8 cellular contexts compared by ENCODE assay signal in the genomic region with DNA sequence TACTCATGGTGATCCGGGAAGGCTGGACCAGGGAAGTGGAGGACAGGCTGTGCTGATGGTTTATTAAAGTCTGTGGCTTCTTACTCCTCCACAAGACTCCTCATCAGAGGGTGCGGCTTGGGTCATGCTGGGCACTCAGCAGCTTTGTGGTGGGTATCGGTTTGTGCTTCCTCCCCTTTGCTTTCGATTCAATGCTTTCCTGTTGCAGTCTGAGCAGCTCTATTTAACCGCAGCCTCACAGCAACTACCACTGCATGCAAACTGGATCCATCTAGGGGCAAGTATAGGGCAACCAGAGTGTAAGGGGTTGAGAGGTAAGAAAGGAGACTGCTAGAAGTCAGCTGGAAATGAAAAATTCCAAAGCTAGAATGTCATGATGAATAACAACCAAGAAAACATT.
DNase-seq lines count a peak whose midpoint lies in the region; ATAC-seq and TF ChIP-seq lines count a peak whose summit lies in the region.
"Not testable (repeated sequence)": the region's sequence is repeated elsewhere in the genome, so short reads cannot be mapped to it uniquely, and the experiment has no call there.

No MANE protein-coding gene starts in this region.

- not testable (repeated sequence) for H3K4me1 Mint-ChIP-seq in WTC11

- not testable (repeated sequence) for H3K36me3 ChIP-seq in heart right ventricle, gastrocnemius medialis

- CTCF ChIA-PET in WTC11 (lab: Charles Lee) = not testable (repeated sequence)

- not testable (repeated sequence) for H3K27ac ChIP-seq in heart right ventricle, gastrocnemius medialis

- H3K4me1 ChIP-seq in heart right ventricle, gastrocnemius medialis: not testable (repeated sequence)

- not testable (repeated sequence) for H3K9me3 Mint-ChIP-seq in WTC11

- not testable (repeated sequence) for TF ChIP-seq POLR2A in gastrocnemius medialis (IDR thresholded peaks at IDR 0.05)

- H3K4me3 Mint-ChIP-seq in WTC11 = not testable (repeated sequence)

- H3K27me3 Mint-ChIP-seq in WTC11 (ENCODE audit: low read depth) = not testable (repeated sequence)

- POLR2A ChIA-PET in WTC11 (lab: Charles Lee) = not testable (repeated sequence)

- intact Hi-C loops in heart right ventricle (cut with DNase I); gastrocnemius medialis (cut with DNase I; ENCODE audit: low total_unique reads): not testable (repeated sequence)

- in situ Hi-C loops in gastrocnemius medialis (cut with MboI; ENCODE audit: low sequenced_read_pairs in 4 of 4) = not testable (repeated sequence)

- not testable (repeated sequence) for H3K4me3 ChIP-seq in heart right ventricle, gastrocnemius medialis

- ATAC-seq in GM18502 (IDR thresholded peaks at IDR 0.05; ENCODE audit: poor library complexity, unreplicated experiment) = peak; percentile 98
- peak; percentile 97 for ATAC-seq in GM19351 (IDR thresholded peaks at IDR 0.05; ENCODE audit: unreplicated experiment)
- ATAC-seq in GM21619 (IDR thresholded peaks at IDR 0.05; ENCODE audit: unreplicated experiment) = peak; percentile 98
- peak; percentile 95 for ATAC-seq in HG02938 (IDR thresholded peaks at IDR 0.05; ENCODE audit: unreplicated experiment)
- peak; percentile 97 for ATAC-seq in HG03342 (IDR thresholded peaks at IDR 0.05; ENCODE audit: unreplicated experiment)
- ATAC-seq in WTC11 = peak; percentile 43
- peak; percentile 49 to 78 (median 58) for ATAC-seq in heart right ventricle
- ATAC-seq in gastrocnemius medialis = peak; percentile 18 to 45

- H3K9me3 ChIP-seq in heart right ventricle, gastrocnemius medialis: not testable (repeated sequence)

- TF ChIP-seq CTCF in WTC11 (IDR thresholded peaks at IDR 0.05); heart right ventricle (IDR thresholded peaks at IDR 0.05); gastrocnemius medialis (IDR thresholded peaks at IDR 0.05 in 4 of 5, conservative IDR thresholded peaks at IDR 0.05 in 1 of 5): not testable (repeated sequence)

- no CpG with 5 or more reads among the region's 5 CpGs for WGBS in heart right ventricle, 2 donors

- H3K36me3 Mint-ChIP-seq in WTC11 = not testable (repeated sequence)

- not testable (repeated sequence) for H3K27ac Mint-ChIP-seq in WTC11

- H3K27me3 ChIP-seq in heart right ventricle, gastrocnemius medialis: not testable (repeated sequence)

- not testable (repeated sequence) for DNase-seq in WTC11 (ENCODE audit: low spot score); heart right ventricle; gastrocnemius medialis

Comparison
In these comparisons a context has a peak if more than half of its experiments do, and no peak if none do; other contexts are left out.
1. ATAC-seq: peak in every context shown above with its lines; median percentile 98 in GM18502; 98 in GM21619; 97 in GM19351; 97 in HG03342; 95 in HG02938; 58 in heart right ventricle; 43 in WTC11; 32 in gastrocnemius medialis.